1 cellular context compared by ENCODE assay signal in the genomic region with DNA sequence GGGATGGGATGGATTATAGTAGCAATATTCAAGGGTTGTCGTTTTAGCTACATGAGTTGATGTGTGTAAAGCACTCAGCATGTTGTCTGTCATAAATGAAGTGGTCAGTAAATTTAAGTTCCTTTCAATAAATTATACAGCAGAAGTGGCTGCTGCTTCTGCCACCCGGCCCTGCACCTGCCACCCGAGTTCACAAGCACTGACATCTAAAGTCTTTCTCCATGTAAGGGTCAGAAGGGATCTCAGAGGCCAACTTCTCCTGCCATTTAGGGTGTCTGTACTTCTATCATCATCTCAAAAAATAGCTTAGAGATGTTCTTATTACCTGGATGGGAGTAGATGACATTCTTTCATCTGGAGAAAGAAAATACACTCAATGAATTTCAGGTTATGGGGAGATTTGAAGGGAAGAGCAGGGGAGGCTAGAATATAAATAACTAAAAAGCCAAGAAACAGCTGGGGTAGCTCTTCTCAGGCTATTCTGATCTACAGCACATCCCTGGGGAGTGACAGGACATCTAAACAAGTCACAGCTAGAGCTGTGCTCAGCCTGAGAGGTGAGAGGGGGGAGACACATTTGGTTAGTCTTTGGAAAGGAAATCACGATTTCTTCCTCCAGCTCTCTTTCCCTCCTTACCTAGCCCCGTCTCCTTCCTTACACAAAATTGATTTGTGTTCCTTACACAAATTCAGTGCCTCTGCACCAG.
TF ChIP-seq lines count a peak whose summit lies in the region.

No MANE protein-coding gene starts in this region.

TF ChIP-seq in WTC11, 78 proteins besides CTCF, POLR2A, EP300 and RAD21 (continued from another document):
- TF ChIP-seq OVOL2 (CRISPR knock-in tag; IDR thresholded peaks at IDR 0.05; ENCODE audit: borderline replicate concordance), result no peak
- no peak for TF ChIP-seq HMGA2 (CRISPR knock-in tag; IDR thresholded peaks at IDR 0.05)
- no peak for TF ChIP-seq ZNF416 (CRISPR knock-in tag; IDR thresholded peaks at IDR 0.05)
- TF ChIP-seq MXD4 (CRISPR knock-in tag; IDR thresholded peaks at IDR 0.05; ENCODE audit: borderline replicate concordance), result no peak
- no peak for TF ChIP-seq ZNF138 (CRISPR knock-in tag; conservative IDR thresholded peaks at IDR 0.05)
- TF ChIP-seq FOXJ3 (CRISPR knock-in tag; IDR thresholded peaks at IDR 0.05; ENCODE audit: borderline replicate concordance), result no peak
- no peak for TF ChIP-seq ZNF121 (CRISPR knock-in tag; IDR thresholded peaks at IDR 0.05)
- no peak for TF ChIP-seq AFF4 (CRISPR knock-in tag; IDR thresholded peaks at IDR 0.05; ENCODE audit: borderline replicate concordance)
- TF ChIP-seq, protein P1, sequence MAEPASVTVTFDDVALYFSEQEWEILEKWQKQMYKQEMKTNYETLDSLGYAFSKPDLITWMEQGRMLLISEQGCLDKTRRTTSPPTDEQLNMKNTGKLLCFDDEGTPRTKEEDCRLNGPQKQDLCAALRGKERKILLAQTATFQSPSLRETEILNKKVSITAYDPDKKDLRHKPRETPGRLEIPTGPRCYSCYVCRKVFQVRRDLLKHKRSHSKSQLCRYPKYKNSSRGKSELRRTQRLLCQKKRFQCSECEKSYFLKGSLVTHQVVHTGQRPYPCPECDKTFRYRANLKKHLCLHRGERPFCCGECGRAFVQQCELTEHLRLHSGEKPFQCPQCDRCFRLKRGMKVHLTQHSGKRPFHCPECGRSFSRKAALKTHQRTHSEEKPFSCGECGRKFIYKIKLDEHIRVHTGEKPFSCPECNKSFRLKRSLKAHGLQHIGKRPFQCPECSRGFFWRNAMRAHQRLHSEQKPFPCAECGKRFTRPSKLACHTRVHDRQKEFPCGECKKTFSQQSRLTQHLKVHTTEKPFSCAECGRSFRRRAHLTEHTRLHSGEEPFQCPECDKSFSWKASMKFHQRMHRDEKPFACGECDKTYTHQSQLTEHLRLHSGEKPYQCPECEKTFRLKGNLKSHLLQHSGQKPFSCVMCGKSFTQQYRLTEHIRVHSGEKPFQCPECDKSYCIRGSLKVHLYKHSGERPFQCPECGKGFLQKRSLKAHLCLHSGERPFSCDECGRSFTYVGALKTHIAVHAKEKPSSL (CRISPR knock-in tag; conservative IDR thresholded peaks at IDR 0.05), result no peak
- TF ChIP-seq AR (CRISPR knock-in tag; IDR thresholded peaks at IDR 0.05), result no peak
- TF ChIP-seq IRF2 (CRISPR knock-in tag; IDR thresholded peaks at IDR 0.05; ENCODE audit: borderline replicate concordance, low read depth), result no peak
